ENCODE assay signal across 32 cellular contexts in the genomic region with DNA sequence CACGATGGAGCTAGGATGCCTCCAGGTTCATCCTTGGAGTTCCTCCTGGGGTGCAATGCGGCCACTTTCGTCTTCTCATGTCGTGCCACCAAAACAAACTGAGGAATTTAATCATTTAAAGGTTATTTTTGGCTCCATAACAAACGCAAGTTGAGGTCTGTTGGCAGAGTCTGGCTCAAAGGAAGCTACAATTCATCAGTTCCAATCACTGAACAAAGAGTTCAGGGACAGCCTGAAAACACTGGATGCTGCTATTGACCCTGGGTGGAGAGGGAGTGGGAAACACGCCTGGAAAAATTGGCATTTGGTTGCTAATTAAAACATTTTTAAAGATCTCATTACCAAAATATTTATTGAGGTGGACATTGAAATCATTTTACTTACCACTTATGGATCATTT.
"Had no signal": no experiment of that assay in that cellular context is flagged by ENCODE, and none has a peak within 500 bp of the region (broad histone marks: within the 10 kb centered on the region; RNA-seq: fewer than 3 reads in every experiment).

No MANE protein-coding gene starts in this region.

- ATAC-seq: activated CD8-positive, alpha-beta T cell treated with anti-CD3 and anti-CD28 coated beads for 36 hours; activated naive CD4-positive, alpha-beta T cell treated with anti-CD3 and anti-CD28 coated beads, Interleukin-2, amount 50 U/mL, for 72 hours; activated T-cell treated with anti-CD3 and anti-CD28 coated beads, Interleukin-2, amount 50 U/mL, for 4 hours; activated T-cell treated with anti-CD3 and anti-CD28 coated beads, Interleukin-2, amount 50 U/mL, for 72 hours; activated T-helper 17 cell treated with anti-CD3 and anti-CD28 coated beads, Interleukin-2, amount 50 U/mL, for 72 hours had no signal

- H3K9me3 ChIP-seq: adrenal gland, ascending aorta had no signal

- H3K27me3 ChIP-seq: ascending aorta, cardiac muscle cell had no signal

- H3K27ac ChIP-seq: adrenal gland, ascending aorta, cardiac muscle cell, VCaP had no signal

- H3K4me3 ChIP-seq: adrenal gland, ascending aorta, cardiac muscle cell had no signal

- H3K4me1 ChIP-seq: adrenal gland, ascending aorta had no signal

- DNase-seq: activated B cell treated with CpG ODN at 0.5 μM for 24 hours; activated CD4-positive, alpha-beta memory T cell treated with anti-CD3 and anti-CD28 coated beads for 36 hours; activated CD4-positive, alpha-beta T cell treated with anti-CD3 and anti-CD28 coated beads for 4 hours; activated CD4-positive, alpha-beta T cell treated with anti-CD3 and anti-CD28 coated beads, Interleukin-2, amount 10 ng/mL, durations not matched to agents 24 days and 14 days; activated CD4-positive, alpha-beta T cell treated with anti-CD3 and anti-CD28 coated beads, Interleukin-2, amount 50 U/mL, for 1 hour; activated CD4-positive, alpha-beta T cell treated with anti-CD3 and anti-CD28 coated beads, Interleukin-2, amount 50 U/mL, for 4 hours; activated CD4-positive, CD25-positive, alpha-beta regulatory T cell treated with anti-CD3 and anti-CD28 coated beads, Interleukin-2, amount 50 U/mL, for 72 hours; activated CD8-positive, alpha-beta memory T cell treated with anti-CD3 and anti-CD28 coated beads, Interleukin-2, amount 50 U/mL, for 4 hours; activated CD8-positive, alpha-beta T cell treated with anti-CD3 and anti-CD28 coated beads for 36 hours; activated effector memory CD4-positive, alpha-beta T cell treated with anti-CD3 and anti-CD28 coated beads, Interleukin-2, amount 50 U/mL, for 16 hours; activated gamma-delta T cell treated with Interleukin-2 at 50 U/mL for 16 hours; activated naive CD4-positive, alpha-beta T cell; activated naive CD4-positive, alpha-beta T cell treated with anti-CD3 and anti-CD28 coated beads for 36 hours; activated naive CD4-positive, alpha-beta T cell treated with anti-CD3 and anti-CD28 coated beads, Interleukin-2, amount 50 U/mL, for 16 hours; activated naive CD8-positive, alpha-beta T cell treated with anti-CD3 and anti-CD28 coated beads for 36 hours; activated T-cell treated with anti-CD3 and anti-CD28 coated beads for 4 hours; activated T-cell treated with anti-CD3 and anti-CD28 coated beads, Interleukin-2, amount 50 U/mL, for 1 hour; activated T-cell treated with anti-CD3 and anti-CD28 coated beads, Interleukin-2, amount 50 U/mL, for 4 hours; activated T-cell treated with anti-CD3 and anti-CD28 coated beads, Interleukin-2, amount 50 U/mL, for 72 hours; adrenal gland; amygdala; anterior cingulate cortex; caudate nucleus; cerebellar nuclear complex; T-helper 1 cell; T-helper 2 cell; T-helper 9 cell had no signal

- H3K36me3 ChIP-seq: adrenal gland, ascending aorta, cardiac muscle cell had no signal
